Comparison of ENCODE assay signal across 23 cellular contexts in the genomic region with DNA sequence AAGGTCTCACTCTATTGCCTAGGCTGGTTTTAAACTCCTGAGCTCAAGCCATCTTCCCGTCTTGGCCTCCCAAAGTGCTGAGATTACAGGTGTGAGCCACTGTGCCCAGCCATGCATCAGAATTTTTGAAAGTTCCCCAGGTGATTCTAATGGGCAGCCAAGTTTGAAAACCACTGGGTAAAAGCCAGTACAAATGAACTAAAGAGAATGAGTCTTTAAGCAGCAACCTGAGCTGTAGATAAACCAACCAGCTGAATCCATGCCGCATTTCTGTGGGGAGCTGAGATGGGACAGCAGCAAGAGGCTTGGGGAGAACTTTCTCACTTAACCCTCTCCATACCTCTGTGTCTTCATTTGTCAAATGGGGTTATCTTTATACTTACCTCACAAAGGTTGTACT.
"Had no signal": no experiment of that assay in that cellular context is flagged by ENCODE, and none has a peak within 500 bp of the region (broad histone marks: within the 10 kb centered on the region; RNA-seq: fewer than 3 reads in every experiment).

No MANE protein-coding gene starts in this region.

- H3K4me1 ChIP-seq: colonic mucosa had no signal

- H3K36me3 ChIP-seq: colonic mucosa, esophagus squamous epithelium, heart right ventricle, upper lobe of right lung had no signal

- H3K27me3 ChIP-seq: body of pancreas, colonic mucosa, esophagus squamous epithelium, heart right ventricle, upper lobe of right lung had no signal

- H3K9me3 ChIP-seq: body of pancreas, colonic mucosa, esophagus squamous epithelium, heart right ventricle, upper lobe of right lung had no signal

- ATAC-seq: stimulated activated memory B cell treated with anti-CD40 and anti-IgM and Interleukin-4, amounts not matched to agents 10 μg/mL and 1 μg/mL and 100 μg/mL, for 72 hours had no signal

- DNase-seq: activated CD4-positive, alpha-beta T cell treated with anti-CD3 and anti-CD28 coated beads, Interleukin-2, amount 50 U/mL, for 4 hours; activated CD4-positive, CD25-positive, alpha-beta regulatory T cell; activated effector memory CD4-positive, alpha-beta T cell treated with Interleukin-2 at 50 U/mL for 16 hours; activated naive CD4-positive, alpha-beta T cell treated with Interleukin-2 at 50 U/mL for 16 hours; anterior cingulate cortex; cerebellar nuclear complex; colonic mucosa; effector CD8-positive, alpha-beta T cell; esophagus squamous epithelium; foreskin melanocyte; heart right ventricle; mammary epithelial cell; naive B cell; stimulated activated CD4-positive, alpha-beta T cell treated with anti-CD3 and anti-CD28 coated beads, Interleukin-4, amount 100 ng/mL, for 4 hours; stimulated activated CD8-positive, alpha-beta memory T cell treated with anti-CD3 and anti-CD28 coated beads, Interleukin-4, amount 100 ng/mL, for 48 hours; stimulated activated naive CD8-positive, alpha-beta T cell treated with anti-CD3 and anti-CD28 coated beads, Interleukin-15, amount 100 ng/mL, for 72 hours; substantia nigra; upper lobe of right lung had no signal

- FAIRE-seq: endometrium had no signal

- H3K27ac ChIP-seq: colonic mucosa, epithelial cell of prostate, skin epidermis had no signal

- H3K4me3 ChIP-seq: body of pancreas, colonic mucosa, esophagus squamous epithelium, heart right ventricle, skin epidermis, upper lobe of right lung had no signal
